1 cellular context compared by ENCODE assay signal in the genomic region with DNA sequence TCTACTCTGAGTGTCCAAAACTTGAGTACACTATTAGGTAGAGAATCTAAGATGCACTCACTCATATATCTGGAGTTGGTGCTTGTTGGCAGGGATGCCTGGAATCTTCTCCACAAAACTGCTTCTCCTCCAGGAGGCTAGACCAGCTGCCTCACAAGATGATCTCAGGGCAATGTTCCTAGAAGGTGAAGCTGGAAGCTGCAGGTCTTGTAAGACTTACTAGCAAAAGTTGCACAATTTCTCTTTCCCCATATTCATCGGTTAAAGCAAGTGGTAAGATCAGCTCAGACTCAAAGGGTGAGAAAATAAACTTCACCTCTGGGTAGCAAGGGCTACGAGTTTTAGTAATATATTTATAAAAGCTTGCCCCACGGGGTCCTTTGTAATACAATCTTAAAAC.
A peak's percentile ranks its signal among the peaks of the same experiment; 100 is the strongest.
TF ChIP-seq lines count a peak whose summit lies in the region.

No MANE protein-coding gene starts in this region.

TF ChIP-seq in H1, 55 proteins besides CTCF, POLR2A, EP300 and RAD21 (continued from another document):
- TF ChIP-seq, protein P1, sequence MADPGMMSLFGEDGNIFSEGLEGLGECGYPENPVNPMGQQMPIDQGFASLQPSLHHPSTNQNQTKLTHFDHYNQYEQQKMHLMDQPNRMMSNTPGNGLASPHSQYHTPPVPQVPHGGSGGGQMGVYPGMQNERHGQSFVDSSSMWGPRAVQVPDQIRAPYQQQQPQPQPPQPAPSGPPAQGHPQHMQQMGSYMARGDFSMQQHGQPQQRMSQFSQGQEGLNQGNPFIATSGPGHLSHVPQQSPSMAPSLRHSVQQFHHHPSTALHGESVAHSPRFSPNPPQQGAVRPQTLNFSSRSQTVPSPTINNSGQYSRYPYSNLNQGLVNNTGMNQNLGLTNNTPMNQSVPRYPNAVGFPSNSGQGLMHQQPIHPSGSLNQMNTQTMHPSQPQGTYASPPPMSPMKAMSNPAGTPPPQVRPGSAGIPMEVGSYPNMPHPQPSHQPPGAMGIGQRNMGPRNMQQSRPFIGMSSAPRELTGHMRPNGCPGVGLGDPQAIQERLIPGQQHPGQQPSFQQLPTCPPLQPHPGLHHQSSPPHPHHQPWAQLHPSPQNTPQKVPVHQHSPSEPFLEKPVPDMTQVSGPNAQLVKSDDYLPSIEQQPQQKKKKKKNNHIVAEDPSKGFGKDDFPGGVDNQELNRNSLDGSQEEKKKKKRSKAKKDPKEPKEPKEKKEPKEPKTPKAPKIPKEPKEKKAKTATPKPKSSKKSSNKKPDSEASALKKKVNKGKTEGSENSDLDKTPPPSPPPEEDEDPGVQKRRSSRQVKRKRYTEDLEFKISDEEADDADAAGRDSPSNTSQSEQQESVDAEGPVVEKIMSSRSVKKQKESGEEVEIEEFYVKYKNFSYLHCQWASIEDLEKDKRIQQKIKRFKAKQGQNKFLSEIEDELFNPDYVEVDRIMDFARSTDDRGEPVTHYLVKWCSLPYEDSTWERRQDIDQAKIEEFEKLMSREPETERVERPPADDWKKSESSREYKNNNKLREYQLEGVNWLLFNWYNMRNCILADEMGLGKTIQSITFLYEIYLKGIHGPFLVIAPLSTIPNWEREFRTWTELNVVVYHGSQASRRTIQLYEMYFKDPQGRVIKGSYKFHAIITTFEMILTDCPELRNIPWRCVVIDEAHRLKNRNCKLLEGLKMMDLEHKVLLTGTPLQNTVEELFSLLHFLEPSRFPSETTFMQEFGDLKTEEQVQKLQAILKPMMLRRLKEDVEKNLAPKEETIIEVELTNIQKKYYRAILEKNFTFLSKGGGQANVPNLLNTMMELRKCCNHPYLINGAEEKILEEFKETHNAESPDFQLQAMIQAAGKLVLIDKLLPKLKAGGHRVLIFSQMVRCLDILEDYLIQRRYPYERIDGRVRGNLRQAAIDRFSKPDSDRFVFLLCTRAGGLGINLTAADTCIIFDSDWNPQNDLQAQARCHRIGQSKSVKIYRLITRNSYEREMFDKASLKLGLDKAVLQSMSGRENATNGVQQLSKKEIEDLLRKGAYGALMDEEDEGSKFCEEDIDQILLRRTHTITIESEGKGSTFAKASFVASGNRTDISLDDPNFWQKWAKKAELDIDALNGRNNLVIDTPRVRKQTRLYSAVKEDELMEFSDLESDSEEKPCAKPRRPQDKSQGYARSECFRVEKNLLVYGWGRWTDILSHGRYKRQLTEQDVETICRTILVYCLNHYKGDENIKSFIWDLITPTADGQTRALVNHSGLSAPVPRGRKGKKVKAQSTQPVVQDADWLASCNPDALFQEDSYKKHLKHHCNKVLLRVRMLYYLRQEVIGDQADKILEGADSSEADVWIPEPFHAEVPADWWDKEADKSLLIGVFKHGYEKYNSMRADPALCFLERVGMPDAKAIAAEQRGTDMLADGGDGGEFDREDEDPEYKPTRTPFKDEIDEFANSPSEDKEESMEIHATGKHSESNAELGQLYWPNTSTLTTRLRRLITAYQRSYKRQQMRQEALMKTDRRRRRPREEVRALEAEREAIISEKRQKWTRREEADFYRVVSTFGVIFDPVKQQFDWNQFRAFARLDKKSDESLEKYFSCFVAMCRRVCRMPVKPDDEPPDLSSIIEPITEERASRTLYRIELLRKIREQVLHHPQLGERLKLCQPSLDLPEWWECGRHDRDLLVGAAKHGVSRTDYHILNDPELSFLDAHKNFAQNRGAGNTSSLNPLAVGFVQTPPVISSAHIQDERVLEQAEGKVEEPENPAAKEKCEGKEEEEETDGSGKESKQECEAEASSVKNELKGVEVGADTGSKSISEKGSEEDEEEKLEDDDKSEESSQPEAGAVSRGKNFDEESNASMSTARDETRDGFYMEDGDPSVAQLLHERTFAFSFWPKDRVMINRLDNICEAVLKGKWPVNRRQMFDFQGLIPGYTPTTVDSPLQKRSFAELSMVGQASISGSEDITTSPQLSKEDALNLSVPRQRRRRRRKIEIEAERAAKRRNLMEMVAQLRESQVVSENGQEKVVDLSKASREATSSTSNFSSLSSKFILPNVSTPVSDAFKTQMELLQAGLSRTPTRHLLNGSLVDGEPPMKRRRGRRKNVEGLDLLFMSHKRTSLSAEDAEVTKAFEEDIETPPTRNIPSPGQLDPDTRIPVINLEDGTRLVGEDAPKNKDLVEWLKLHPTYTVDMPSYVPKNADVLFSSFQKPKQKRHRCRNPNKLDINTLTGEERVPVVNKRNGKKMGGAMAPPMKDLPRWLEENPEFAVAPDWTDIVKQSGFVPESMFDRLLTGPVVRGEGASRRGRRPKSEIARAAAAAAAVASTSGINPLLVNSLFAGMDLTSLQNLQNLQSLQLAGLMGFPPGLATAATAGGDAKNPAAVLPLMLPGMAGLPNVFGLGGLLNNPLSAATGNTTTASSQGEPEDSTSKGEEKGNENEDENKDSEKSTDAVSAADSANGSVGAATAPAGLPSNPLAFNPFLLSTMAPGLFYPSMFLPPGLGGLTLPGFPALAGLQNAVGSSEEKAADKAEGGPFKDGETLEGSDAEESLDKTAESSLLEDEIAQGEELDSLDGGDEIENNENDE (IDR thresholded peaks at IDR 0.05; ENCODE audit: insufficient replicate concordance, low read length): no peak
- no peak for TF ChIP-seq SUZ12 (IDR thresholded peaks at IDR 0.05; ENCODE audit: low read length)
- no peak for TF ChIP-seq ATF2 (IDR thresholded peaks at IDR 0.05; ENCODE audit: low read length)
- 0 out of 2 replicates have a peak, but pooled peaks have one; percentile 7 for TF ChIP-seq CEBPB (IDR thresholded peaks at IDR 0.05; ENCODE audit: low read depth, low read length)
- TF ChIP-seq BRCA1 (IDR thresholded peaks at IDR 0.05; ENCODE audit: low read depth, low read length): no peak
- no peak for TF ChIP-seq JUND (IDR thresholded peaks at IDR 0.05; ENCODE audit: low read length)
